Comparison of ENCODE assay signal across 18 cellular contexts in the genomic region with DNA sequence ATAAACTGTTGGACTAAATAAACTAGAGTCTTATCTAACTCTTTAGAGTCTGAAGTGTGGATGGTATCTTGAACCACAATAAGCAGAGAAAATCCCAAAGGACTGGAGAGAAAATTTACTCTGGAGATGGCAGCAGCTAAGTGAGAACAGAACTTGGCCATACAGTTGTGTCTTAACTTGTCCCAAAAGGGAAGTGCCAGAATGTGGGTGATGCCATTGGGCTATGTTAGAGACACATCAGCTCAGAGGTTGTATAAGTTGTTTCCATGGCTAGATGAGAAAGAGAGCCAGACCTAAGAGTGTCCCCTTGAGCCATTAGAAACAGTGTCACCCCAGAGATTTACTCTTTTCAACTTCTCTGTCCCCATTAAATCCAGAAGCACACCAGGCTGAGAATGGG. TPM values are rescaled to one million over a fixed set of nuclear protein-coding genes. Genes with fewer than 3 reads are reported as not detected.
DNase-seq lines count a peak whose midpoint lies in the region; ATAC-seq and TF ChIP-seq lines count a peak whose summit lies in the region.
"Had no signal": no experiment of that assay in that cellular context is flagged by ENCODE, and none has a peak within 500 bp of the region (broad histone marks: within the 10 kb centered on the region; RNA-seq: fewer than 3 reads in every experiment).

No MANE protein-coding gene starts in this region.

- H3K4me1 Mint-ChIP-seq in stimulated activated effector memory CD8-positive, alpha-beta T cell treated with anti-CD3 and anti-CD28 coated beads, Interleukin-12 subunit alpha, Interleukin-12 subunit beta, amount 100 ng/mL, for 72 hours: peaks cover 75% of the 10 kb centered on the region
- peaks cover 53% of the 10 kb centered on the region for H3K4me1 Mint-ChIP-seq in CD4-positive, alpha-beta T cell (ENCODE audit: low read depth)

- H3K27ac Mint-ChIP-seq in stimulated activated effector memory CD8-positive, alpha-beta T cell treated with anti-CD3 and anti-CD28 coated beads, Interleukin-12 subunit alpha, Interleukin-12 subunit beta, amount 100 ng/mL, for 72 hours: peak overlapping the region; percentile 15
- no peak overlapping the region for H3K27ac Mint-ChIP-seq in CD4-positive, alpha-beta T cell
- H3K27ac Mint-ChIP-seq: activated CD4-positive, alpha-beta T cell treated with anti-CD3 and anti-CD28 coated beads, Interleukin-2, amount 10 ng/mL, durations not matched to agents 24 days and 14 days; activated T-cell treated with anti-CD3 and anti-CD28 coated beads, Interleukin-2, amount 50 U/mL, for 72 hours had no signal

- H3K4me3 ChIP-seq in SK-N-MC: peak overlapping the region; percentile 67; the same call in 1 of the 2 replicates
- H3K4me3 ChIP-seq: adrenal gland, prostate gland had no signal

- intact Hi-C loops in left ventricle myocardium superior (cut with micrococcal nuclease): no loop called here
- intact Hi-C loops in CD4-positive, alpha-beta T cell (cut with DNase I, micrococcal nuclease): no loop called here

- H3K27ac ChIP-seq in SK-N-MC: peak overlapping the region; percentile 91
- H3K27ac ChIP-seq in CD4-positive, alpha-beta T cell (ENCODE audit: low read depth, low read length): no peak overlapping the region
- H3K27ac ChIP-seq: C4-2B, HL-60 had no signal

- no peak overlapping the region for H3K9ac ChIP-seq in SK-N-MC (ENCODE audit: insufficient read length)

- no peaks in the 10 kb centered on the region for H3K9me3 Mint-ChIP-seq in stimulated activated effector memory CD8-positive, alpha-beta T cell treated with anti-CD3 and anti-CD28 coated beads, Interleukin-12 subunit alpha, Interleukin-12 subunit beta, amount 100 ng/mL, for 72 hours
- H3K9me3 Mint-ChIP-seq in CD4-positive, alpha-beta T cell: no peaks in the 10 kb centered on the region
- H3K9me3 Mint-ChIP-seq: activated CD4-positive, alpha-beta T cell treated with anti-CD3 and anti-CD28 coated beads, Interleukin-2, amount 10 ng/mL, durations not matched to agents 24 days and 14 days; activated T-cell treated with anti-CD3 and anti-CD28 coated beads, Interleukin-2, amount 50 U/mL, for 72 hours had no signal

- in situ Hi-C loops in KBM-7 (cut with MboI; ENCODE audit: low pct_unique_long_range_greater_than_20kb, low sequenced_read_pairs): no loop called here

- CTCF ChIA-PET in CD4-positive, alpha-beta T cell (lab: Charles Lee): no interaction called here

- DNase-seq in KBM-7 (peak; percentile 32), SK-N-MC (ENCODE audit: low read depth, low spot score) (no peak), left ventricle myocardium superior (no peak)
- DNase-seq in stimulated activated effector memory CD8-positive, alpha-beta T cell treated with anti-CD3 and anti-CD28 coated beads, Interleukin-12 subunit alpha, Interleukin-12 subunit beta, amount 100 ng/mL, for 72 hours (ENCODE audit: low spot score in 2 of 2): no peak
- DNase-seq in CD4-positive, alpha-beta T cell: no peak
- no peak for DNase-seq in stimulated activated CD8-positive, alpha-beta memory T cell treated with anti-CD3 and anti-CD28 coated beads, Interleukin-4, amount 100 ng/mL, for 48 hours
- DNase-seq: activated CD4-positive, alpha-beta T cell treated with anti-CD3 and anti-CD28 coated beads, Interleukin-2, amount 10 ng/mL, durations not matched to agents 24 days and 14 days; activated T-cell treated with anti-CD3 and anti-CD28 coated beads, Interleukin-2, amount 50 U/mL, for 72 hours; adrenal gland; cortex of kidney; H7; NCI-H2171; stimulated activated CD4-positive, alpha-beta T cell treated with anti-CD3 and anti-CD28 coated beads, Interleukin-2, amount 100 ng/mL, for 48 hours had no signal

- H3K9me3 ChIP-seq in SK-N-MC (ENCODE audit: low read depth, low read length): no peaks in the 10 kb centered on the region
- no peaks in the 10 kb centered on the region for H3K9me3 ChIP-seq in CD4-positive, alpha-beta T cell (ENCODE audit: control insufficient read depth, low read length)
- H3K9me3 ChIP-seq: adrenal gland, prostate gland had no signal

- H3K27me3 Mint-ChIP-seq in CD4-positive, alpha-beta T cell: no peaks in the 10 kb centered on the region

- H3K36me3 Mint-ChIP-seq in stimulated activated effector memory CD8-positive, alpha-beta T cell treated with anti-CD3 and anti-CD28 coated beads, Interleukin-12 subunit alpha, Interleukin-12 subunit beta, amount 100 ng/mL, for 72 hours: peaks cover 18% of the 10 kb centered on the region
- H3K36me3 Mint-ChIP-seq in CD4-positive, alpha-beta T cell (ENCODE audit: low read depth): no peaks in the 10 kb centered on the region

- POLR2A ChIA-PET in CD4-positive, alpha-beta T cell (lab: Charles Lee): interaction anchor here (0.6 to 1.6 kb wide), 2 partner anchors 32 kb away, joined by 3 to 4 read pairs; no protein-coding TSS in a partner anchor

- no peaks in the 10 kb centered on the region for H3K36me3 ChIP-seq in SK-N-MC (ENCODE audit: insufficient read depth, low read length)
- H3K36me3 ChIP-seq: adrenal gland, prostate gland had no signal

- TF ChIP-seq CTCF in CD4-positive, alpha-beta T cell (IDR thresholded peaks at IDR 0.05): no peak

- ATAC-seq in left ventricle myocardium superior: peak; percentile 18
- ATAC-seq in stimulated activated effector memory CD8-positive, alpha-beta T cell treated with anti-CD3 and anti-CD28 coated beads, Interleukin-12 subunit alpha, Interleukin-12 subunit beta, amount 100 ng/mL, for 72 hours: no peak
- ATAC-seq in CD4-positive, alpha-beta T cell (ENCODE audit: poor library complexity): no peak
- no peak for ATAC-seq in HG03457 (IDR thresholded peaks at IDR 0.05; ENCODE audit: unreplicated experiment)
- no peak for ATAC-seq in GM21723 (IDR thresholded peaks at IDR 0.05; ENCODE audit: unreplicated experiment)
- ATAC-seq: activated T-cell treated with anti-CD3 and anti-CD28 coated beads, Interleukin-2, amount 50 U/mL, for 72 hours had no signal

- no peaks in the 10 kb centered on the region for H3K27me3 ChIP-seq in CD4-positive, alpha-beta T cell (ENCODE audit: control insufficient read depth, insufficient read depth, low read length)
- H3K27me3 ChIP-seq: adrenal gland had no signal

- no peak overlapping the region for H3K4me3 Mint-ChIP-seq in stimulated activated effector memory CD8-positive, alpha-beta T cell treated with anti-CD3 and anti-CD28 coated beads, Interleukin-12 subunit alpha, Interleukin-12 subunit beta, amount 100 ng/mL, for 72 hours
- H3K4me3 Mint-ChIP-seq in CD4-positive, alpha-beta T cell: no peak overlapping the region
- H3K4me3 Mint-ChIP-seq: activated CD4-positive, alpha-beta T cell treated with anti-CD3 and anti-CD28 coated beads, Interleukin-2, amount 10 ng/mL, durations not matched to agents 24 days and 14 days had no signal

RNA-seq across cellular contexts. Expression of a gene that starts 36.2 kb away (rescaled TPM):
- 29.5 TPM for total RNA-seq in left ventricle myocardium superior
- 10 to 100 TPM; 24.3 to 25.3 TPM for total RNA-seq in CD4-positive, alpha-beta T cell
